9 cellular contexts compared by ENCODE assay signal in genomic region chr4:69760455-69760854, GRCh38. TPM values are rescaled to one million over a fixed set of nuclear protein-coding genes. Genes with fewer than 3 reads are reported as not detected.
A peak's percentile ranks its signal among the peaks of the same experiment; 100 is the strongest.
DNase-seq lines count a peak whose midpoint lies in the region; ATAC-seq, FAIRE-seq and TF ChIP-seq lines count a peak whose summit lies in the region.
"Had no signal": no experiment of that assay in that cellular context is flagged by ENCODE, and none has a peak within 500 bp of the region (broad histone marks: within the 10 kb centered on the region; RNA-seq: fewer than 3 reads in every experiment).

TSS of gene SULT1B1 (minus strand) at chr4:69760620. CDS start at chr4:69755217, 5,403 bp downstream.

- no peak within 1 kb of the TSS for H3K27ac ChIP-seq in GM12878 (ENCODE audit: control insufficient read depth, insufficient read depth)
- H3K27ac ChIP-seq in endodermal cell (ENCODE audit: low read depth, low read length) = no peak within 1 kb of the TSS

- 3% methylated on average over 2 of the region's 2 CpGs for WGBS in GM12878 (ENCODE audit: insufficient coverage, insufficient replicate concordance, low lambda C conversion rate, missing lambda C conversion rate)
- WGBS in endodermal cell (ENCODE audit: insufficient coverage in 1 of 2, insufficient read length in 1 of 2), 2 experiments = 82 to 100% methylated on average over 1 to 2 of the region's 2 CpGs

- no peaks in the 10 kb centered on the region for H3K27me3 Mint-ChIP-seq in endodermal cell (ENCODE audit: insufficient read depth)

- TF ChIP-seq RAD21 in GM12878 (IDR thresholded peaks at IDR 0.05; ENCODE audit: insufficient read depth, low read depth, low read length) = no peak

- CTCF ChIA-PET in GM12878 (lab: Yijun Ruan, JAX) = no interaction called here

- H3K9ac ChIP-seq in GM12878 (ENCODE audit: control insufficient read depth, insufficient read depth, low read length) (no peak within 1 kb of the TSS), endodermal cell (ENCODE audit: extremely low read depth, low read length, poor library complexity, severe bottlenecking) (no peak within 1 kb of the TSS)

- RAD21 ChIA-PET in GM12878 (lab: Charles Lee; ENCODE audit: unreplicated experiment) = no interaction called here

- in situ Hi-C loops in GM12878 (cut with MboI) = no loop called here

- DNase-seq in Ammon's horn (ENCODE audit: low spot score) (peak; percentile 31), OCI-M1 (lab: John Stamatoyannopoulos, UW) (peak; percentile 35), GM12878 (ENCODE audit: low read depth, low spot score) (no peak), mucosa of descending colon (peak; percentile 33 to 85 (median 54)), NCI-H1048 (lab: John Stamatoyannopoulos, UW) (no peak), endodermal cell (no peak), head of caudate nucleus (no peak)
- DNase-seq: NCI-H1417 treated with DMSO at 0.1 percent for 48 hours had no signal

- H3K4me1 ChIP-seq in GM12878 (ENCODE audit: control insufficient read depth, insufficient read depth, low read length) (no peaks in the 10 kb centered on the region), mucosa of descending colon (ENCODE audit: low read depth) (peaks cover 15% of the 10 kb centered on the region), endodermal cell (ENCODE audit: control insufficient read depth, insufficient read depth, low read length) (no peaks in the 10 kb centered on the region)

- H3K9me3 ChIP-seq in GM12878 (replicated peaks; ENCODE audit: control insufficient read depth, insufficient read depth, low read length) (no peaks in the 10 kb centered on the region), mucosa of descending colon (no peaks in the 10 kb centered on the region), endodermal cell (ENCODE audit: control insufficient read depth, low read length) (no peaks in the 10 kb centered on the region)

- H3K36me3 Mint-ChIP-seq in endodermal cell (ENCODE audit: low read depth) = no peaks in the 10 kb centered on the region

- POLR2A ChIA-PET in GM12878 (lab: Charles Lee) = interaction anchor here (0.6 kb wide), 1 partner anchor 381 kb away, joined by 3 read pairs; no protein-coding TSS in a partner anchor

- H2AFZ ChIP-seq in GM12878 (ENCODE audit: control insufficient read depth, low read depth, low read length) = no peak within 1 kb of the TSS

- SMC1A ChIA-PET in GM12878 (lab: Charles Lee; ENCODE audit: uncharacterized antibody, unreplicated experiment) = interaction anchor here (0.6 to 1.7 kb wide), 4 partner anchors 16 to 97 kb away, joined by 3 to 4 read pairs (median 3); no protein-coding TSS in a partner anchor

- H3K4me3 ChIP-seq in GM12878 (no peak within 1 kb of the TSS), mucosa of descending colon (no peak within 1 kb of the TSS), endodermal cell (ENCODE audit: low read length) (no peak within 1 kb of the TSS)

- TF ChIP-seq POLR2A in GM12878 (IDR thresholded peaks at IDR 0.05; ENCODE audit: low read depth, low read length) = no peak

- TF ChIP-seq CTCF in GM12878 (IDR thresholded peaks at IDR 0.05 in 2 of 3, conservative IDR thresholded peaks at IDR 0.05 in 1 of 3; ENCODE audit: control insufficient read depth in 2 of 3, extremely low read depth in 1 of 3, insufficient read depth in 1 of 3, low read depth in 3 of 3, low read length in 3 of 3) = no peak
- no peak for TF ChIP-seq CTCF in mucosa of descending colon (IDR thresholded peaks at IDR 0.05)
- no peak for TF ChIP-seq CTCF in endodermal cell (conservative IDR thresholded peaks at IDR 0.05)

- intact Hi-C loops in GM12878 (cut with micrococcal nuclease; ENCODE audit: unreplicated experiment) = no loop called here
- intact Hi-C loops in mucosa of descending colon (cut with DNase I, micrococcal nuclease) = no loop called here
- intact Hi-C loops in head of caudate nucleus (cut with DNase I) = no loop called here

- H3K4me2 ChIP-seq in GM12878 (ENCODE audit: control insufficient read depth, insufficient read depth) = no peak within 1 kb of the TSS

- H3K79me2 ChIP-seq in GM12878 (ENCODE audit: control insufficient read depth, insufficient read depth, low read length) = no peaks in the 10 kb centered on the region

- no peak within 1 kb of the TSS for H3K27ac Mint-ChIP-seq in endodermal cell

- ATAC-seq in GM12878 = peak; percentile 44; the same call in 2 of the 3 replicates
- peak; percentile 95 for ATAC-seq in mucosa of descending colon
- no peak for ATAC-seq in GM21619 (IDR thresholded peaks at IDR 0.05; ENCODE audit: unreplicated experiment)

- H3K9me3 Mint-ChIP-seq in endodermal cell = peaks cover 10% of the 10 kb centered on the region

- no peaks in the 10 kb centered on the region for H3K27me3 ChIP-seq in GM12878 (replicated peaks in 1 of 2; ENCODE audit: control insufficient read depth in 2 of 2, insufficient read depth in 2 of 2, low read length in 1 of 2)
- no peaks in the 10 kb centered on the region for H3K27me3 ChIP-seq in endodermal cell (ENCODE audit: control insufficient read depth, insufficient read depth, low read length, poor library complexity, severe bottlenecking)

- no peak within 1 kb of the TSS for H3K4me3 Mint-ChIP-seq in endodermal cell

- BruUV-seq in GM12878 (replicated peaks; lab: Mats Ljungman, UMichigan) = no TSS peak

- H3K4me1 Mint-ChIP-seq in endodermal cell = no peaks in the 10 kb centered on the region

- H4K20me1 ChIP-seq in GM12878 (ENCODE audit: control insufficient read depth, insufficient read depth) = no peaks in the 10 kb centered on the region

- H3K36me3 ChIP-seq in GM12878 (ENCODE audit: control insufficient read depth in 2 of 2, insufficient read depth in 2 of 2, low read length in 1 of 2) = no peaks in the 10 kb centered on the region
- H3K36me3 ChIP-seq in mucosa of descending colon (ENCODE audit: low read depth) = no peaks in the 10 kb centered on the region
- no peaks in the 10 kb centered on the region for H3K36me3 ChIP-seq in endodermal cell (ENCODE audit: control insufficient read depth, insufficient read depth, low read length)

- FAIRE-seq in GM12878 (lab: Jason Lieb, UNC) = no peak

- no peak for TF ChIP-seq EP300 in GM12878 (IDR thresholded peaks at IDR 0.05; ENCODE audit: borderline replicate concordance in 1 of 2, control insufficient read depth in 1 of 2, low read depth in 2 of 2, low read length in 2 of 2)

TF ChIP-seq in GM12878, 131 proteins besides CTCF, POLR2A, EP300 and RAD21 (continues in another document):
- no peak for TF ChIP-seq IRF3 (IDR thresholded peaks at IDR 0.05)
- TF ChIP-seq WRNIP1 (IDR thresholded peaks at IDR 0.05; ENCODE audit: borderline replicate concordance, low read depth, low read length) = no peak
- no peak for TF ChIP-seq CREM (IDR thresholded peaks at IDR 0.05; ENCODE audit: low read depth)
- TF ChIP-seq MEF2A (IDR thresholded peaks at IDR 0.05; ENCODE audit: insufficient read depth, low read depth, low read length) = no peak
- no peak for TF ChIP-seq ELK1 (IDR thresholded peaks at IDR 0.05; ENCODE audit: low read depth, low read length)
- no peak for TF ChIP-seq SIN3A (IDR thresholded peaks at IDR 0.05; ENCODE audit: low read depth, low read length)
- TF ChIP-seq NR2C1 (IDR thresholded peaks at IDR 0.05) = no peak
- no peak for TF ChIP-seq SP1 (IDR thresholded peaks at IDR 0.05; ENCODE audit: low read depth, low read length)

RNA-seq across cellular contexts. Expression of gene SULT1B1, which starts in this region (rescaled TPM):
- total RNA-seq in GM12878 (2013; cell fraction: nucleolus; rRNA removed) = 0.19 and 0.22 TPM in 2 replicates
- total RNA-seq in GM12878 (2014; rRNA removed) (not detected in 2 replicates), GM12878 (2014; rRNA removed; fragmentation: Illumina TruSeq; extraction: Trizol) (not detected in 2 replicates), GM12878 (2021) (0.05 TPM in 1 of 2 replicates, not detected in the other), mucosa of descending colon (100 to 1,000 TPM; 115 to 306 (median 224) TPM), endodermal cell (not detected)
- not detected for polyA plus RNA-seq in GM12878 (2011; ENCODE audit: low read depth)
- polyA plus RNA-seq in GM12878 (2011; rRNA removed) (0.01 and 0.03 TPM in 2 replicates), GM12878 (2014; fragmentation: Illumina TruSeq; extraction: Trizol) (not detected in 2 replicates), GM12878 (2014; fragmentation: Nextera tagmentation; extraction: Ambion mirVana) (not detected), GM12878 (2014; rRNA removed) (not detected in 2 replicates), GM12878 (2016; fragmentation: Nextera tagmentation; extraction: Ambion mirVana) (under 1 TPM in 1 of 2 experiments, not detected in 1; 0.01 TPM)
- under 0.01 TPM in 1 of 2 replicates, not detected in the other for polyA plus RNA-seq in GM12878 (2011; cell fraction: cytosol; rRNA removed)
- 0.03 TPM in 1 of 2 replicates, not detected in the other for polyA plus RNA-seq in GM12878 (2011; cell fraction: nucleus; rRNA removed)
- polyA plus RNA-seq in GM12878 (2012) = 0.03 TPM in 1 of 2 replicates, not detected in the other
- under 0.01 TPM in 1 of 2 replicates, not detected in the other for polyA minus RNA-seq in GM12878 (2011; rRNA and poly(A)+ RNA removed)
- polyA minus RNA-seq in GM12878 (2011; cell fraction: cytosol; rRNA and poly(A)+ RNA removed) = not detected in 2 replicates
- polyA minus RNA-seq in GM12878 (2011; cell fraction: nucleus; rRNA and poly(A)+ RNA removed) = 0.10 TPM in 1 of 2 replicates, not detected in the other
- polyA plus RNA-seq in endodermal cell (2013, experiment 1 of 2) = not detected
- polyA plus RNA-seq in endodermal cell (2013, experiment 2 of 2) = not detected

Comparison
In these comparisons a context has a peak if more than half of its experiments do, and no peak if none do; other contexts are left out.
1. RNA of gene SULT1B1 (total RNA-seq): 115 to 306 TPM in mucosa of descending colon; not detected in endodermal cell and 0.05 to 0.22 TPM in GM12878; every median in the first group is over 10 times any median in the second.
2. Peak in ATAC-seq in GM12878; RNA of the gene not detected or under 1 TPM.
3. DNase-seq: peak in Ammon's horn (single experiment), OCI-M1 (single experiment) and mucosa of descending colon (3 of 3); none in GM12878 (single experiment), NCI-H1048 (single experiment), endodermal cell (single experiment) and head of caudate nucleus (0 of 42).